11 cellular contexts compared by ENCODE assay signal in the genomic region with DNA sequence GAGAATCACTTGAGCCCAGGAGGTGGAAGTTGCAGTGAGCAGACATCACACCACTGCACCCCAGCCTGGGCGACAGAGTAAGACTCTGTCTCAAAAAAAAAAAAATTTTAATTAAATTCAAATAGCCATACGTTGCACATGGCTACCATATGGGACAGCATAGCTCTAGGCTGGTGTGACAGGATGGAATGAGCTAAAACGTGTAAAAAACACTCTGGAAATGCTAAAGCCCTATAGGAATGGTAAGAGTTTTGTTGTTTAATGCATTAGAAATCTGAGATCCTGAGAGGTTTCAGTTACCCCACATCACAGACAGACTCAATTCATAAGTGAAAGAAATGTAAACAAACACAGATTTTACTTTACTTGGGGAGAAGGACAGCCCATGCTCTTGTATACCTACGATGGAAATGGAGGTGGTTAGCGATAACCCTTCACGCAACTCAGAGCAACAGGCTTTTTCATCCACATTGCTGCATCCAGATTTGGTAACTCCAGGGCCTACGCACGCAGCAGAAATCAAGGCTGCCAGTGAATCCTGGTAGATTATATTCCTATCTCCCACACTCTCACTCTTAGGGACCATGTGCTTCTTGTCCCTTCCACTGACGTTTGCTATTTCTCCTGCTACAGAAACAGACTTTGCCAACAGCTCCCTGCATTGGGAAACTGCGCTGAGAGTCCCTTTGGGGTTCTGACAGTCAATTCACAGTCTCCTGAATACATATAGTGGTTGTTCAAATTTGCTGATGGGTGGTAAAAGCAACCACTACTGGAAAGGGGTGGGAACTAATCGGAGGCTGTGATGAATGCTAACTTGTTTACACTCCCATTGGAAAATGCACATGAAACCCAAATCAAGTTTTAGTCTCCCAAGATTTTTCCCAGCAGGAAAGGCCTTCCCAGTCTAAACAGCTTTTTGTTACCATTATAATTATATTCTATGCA. TPM values are rescaled to one million over a fixed set of nuclear protein-coding genes. Genes with fewer than 3 reads are reported as not detected.
DNase-seq lines count a peak whose midpoint lies in the region; ATAC-seq and TF ChIP-seq lines count a peak whose summit lies in the region.
"Had no signal": no experiment of that assay in that cellular context is flagged by ENCODE, and none has a peak within 500 bp of the region (broad histone marks: within the 10 kb centered on the region; RNA-seq: fewer than 3 reads in every experiment).

No MANE protein-coding gene starts in this region.

- no peak overlapping the region for H3K27ac Mint-ChIP-seq in activated CD8-positive, alpha-beta T cell treated with anti-CD3 and anti-CD28 coated beads, Interleukin-2, amount 10 ng/mL, durations not matched to agents 7 days and 5 days
- H3K27ac Mint-ChIP-seq: activated naive CD4-positive, alpha-beta T cell treated with anti-CD3 and anti-CD28 coated beads, Interleukin-2, amount 50 U/mL, for 72 hours had no signal

- no peaks in the 10 kb centered on the region for H3K9me3 ChIP-seq in DND-41 (ENCODE audit: insufficient read depth, low read length, severe bottlenecking)
- no peaks in the 10 kb centered on the region for H3K9me3 ChIP-seq in WERI-Rb-1 (ENCODE audit: severe bottlenecking)
- no peaks in the 10 kb centered on the region for H3K9me3 ChIP-seq in right cardiac atrium (ENCODE audit: control insufficient read depth, low read length)
- H3K9me3 ChIP-seq in sigmoid colon, result no peaks in the 10 kb centered on the region

- TF ChIP-seq CTCF in DND-41 (IDR thresholded peaks at IDR 0.05; ENCODE audit: borderline replicate concordance, extremely low read depth, low read length, poor library complexity, severe bottlenecking) (no peak), WERI-Rb-1 (IDR thresholded peaks at IDR 0.05; ENCODE audit: low read depth, low read length) (no peak), sigmoid colon (IDR thresholded peaks at IDR 0.05) (no peak)

- peaks cover 39% of the 10 kb centered on the region for H3K4me1 Mint-ChIP-seq in activated CD8-positive, alpha-beta T cell treated with anti-CD3 and anti-CD28 coated beads, Interleukin-2, amount 10 ng/mL, durations not matched to agents 7 days and 5 days (ENCODE audit: low read depth)

- no peak for TF ChIP-seq EP300 in sigmoid colon (IDR thresholded peaks at IDR 0.05)

- 0 out of 2 replicates have a peak overlapping the region, but pooled peaks have one; percentile 1 for H3K4me2 ChIP-seq in DND-41 (ENCODE audit: insufficient read depth, low read length)

- H3K9ac ChIP-seq in DND-41 (ENCODE audit: low read depth, low read length), result no peak overlapping the region

- H3K36me3 Mint-ChIP-seq in activated CD8-positive, alpha-beta T cell treated with anti-CD3 and anti-CD28 coated beads, Interleukin-2, amount 10 ng/mL, durations not matched to agents 7 days and 5 days (ENCODE audit: low read depth), result peaks cover 31% of the 10 kb centered on the region

- H4K20me1 ChIP-seq in DND-41 (ENCODE audit: insufficient read depth, low read length), result no peaks in the 10 kb centered on the region

- peak overlapping the region; percentile 38 for H3K27ac ChIP-seq in DND-41 (ENCODE audit: low read length)
- peak overlapping the region; percentile 84 for H3K27ac ChIP-seq in WERI-Rb-1
- H3K27ac ChIP-seq in right cardiac atrium (ENCODE audit: low read length), result peak overlapping the region; percentile 42
- peak overlapping the region; percentile 77 to 82 (median 81) for H3K27ac ChIP-seq in sigmoid colon
- H3K27ac ChIP-seq: HL-60 had no signal

- peaks cover 11% of the 10 kb centered on the region for H3K27me3 ChIP-seq in DND-41 (ENCODE audit: insufficient read depth, low read length, poor library complexity)
- H3K27me3 ChIP-seq in WERI-Rb-1 (ENCODE audit: insufficient read depth, low read depth, severe bottlenecking), result no peaks in the 10 kb centered on the region
- H3K27me3 ChIP-seq in right cardiac atrium (ENCODE audit: control insufficient read depth, insufficient read depth), result no peaks in the 10 kb centered on the region
- no peaks in the 10 kb centered on the region for H3K27me3 ChIP-seq in sigmoid colon

- H3K4me1 ChIP-seq in DND-41 (ENCODE audit: insufficient read depth, low read length), result peaks cover 90% of the 10 kb centered on the region
- peaks cover 14% of the 10 kb centered on the region for H3K4me1 ChIP-seq in right cardiac atrium (ENCODE audit: control insufficient read depth, insufficient read depth, low read length)
- peaks cover 0 to 43% (median 23%) of the 10 kb centered on the region in 4 donors for H3K4me1 ChIP-seq in sigmoid colon

- peaks cover 19% of the 10 kb centered on the region for H3K27me3 Mint-ChIP-seq in activated CD8-positive, alpha-beta T cell treated with anti-CD3 and anti-CD28 coated beads, Interleukin-2, amount 10 ng/mL, durations not matched to agents 7 days and 5 days (ENCODE audit: low read depth)

- POLR2A ChIA-PET in activated CD8-positive, alpha-beta T cell treated with anti-CD3 and anti-CD28 coated beads, Interleukin-2, amount 10 ng/mL, durations not matched to agents 7 days and 5 days (lab: Charles Lee), result interaction anchor here (1.2 kb wide), 2 partner anchors 29 to 231 kb away, joined by 4 to 5 read pairs; a partner anchor contains a TSS

- H3K9me3 Mint-ChIP-seq in activated CD8-positive, alpha-beta T cell treated with anti-CD3 and anti-CD28 coated beads, Interleukin-2, amount 10 ng/mL, durations not matched to agents 7 days and 5 days (ENCODE audit: insufficient read depth), result no peaks in the 10 kb centered on the region
- H3K9me3 Mint-ChIP-seq: activated naive CD4-positive, alpha-beta T cell treated with anti-CD3 and anti-CD28 coated beads, Interleukin-2, amount 50 U/mL, for 72 hours had no signal

- intact Hi-C loops in right cardiac atrium (cut with DNase I) (loop anchor here (5.0 to 10.0 kb wide), 3 partner anchors 55 to 65 kb away; no protein-coding TSS in a partner anchor), sigmoid colon (cut with DNase I) (loop anchor here (5.0 kb wide), 3 partner anchors 37 to 122 kb away; a partner anchor contains a TSS)

- peaks cover 55% of the 10 kb centered on the region for H3K79me2 ChIP-seq in DND-41 (ENCODE audit: insufficient read depth, low read length)

- no peak overlapping the region for H2AFZ ChIP-seq in DND-41 (ENCODE audit: low read depth, low read length)

- H3K4me3 ChIP-seq in DND-41 (ENCODE audit: low read depth in 1 of 2, low read length in 2 of 2), result no peak overlapping the region
- no peak overlapping the region for H3K4me3 ChIP-seq in WERI-Rb-1 (ENCODE audit: low read depth, low read length)
- H3K4me3 ChIP-seq in right cardiac atrium (ENCODE audit: low read length), result no peak overlapping the region
- H3K4me3 ChIP-seq in sigmoid colon, result no peak overlapping the region

- ATAC-seq in DND-41 (ENCODE audit: insufficient read depth, low read depth) (no peak), right cardiac atrium (peak; percentile 4 to 9)
- no peak for ATAC-seq in activated CD8-positive, alpha-beta T cell treated with anti-CD3 and anti-CD28 coated beads, Interleukin-2, amount 10 ng/mL, durations not matched to agents 7 days and 5 days
- ATAC-seq: activated naive CD4-positive, alpha-beta T cell treated with anti-CD3 and anti-CD28 coated beads, Interleukin-2, amount 50 U/mL, for 72 hours had no signal

- DNase-seq in DND-41, result no peak
- no peak for DNase-seq in WERI-Rb-1
- peak in 2 of 3 donors; percentile 32 to 60 for DNase-seq in right cardiac atrium
- peak; percentile 85 for DNase-seq in sigmoid colon
- no peak for DNase-seq in germinal center (ENCODE audit: low spot score)
- DNase-seq in AG08396 (ENCODE audit: low spot score), result no peak
- no peak for DNase-seq in NCI-H82 treated with DMSO at 0.1 percent for 48 hours (lab: John Stamatoyannopoulos, UW; ENCODE audit: unreplicated experiment)
- DNase-seq in activated CD8-positive, alpha-beta T cell treated with anti-CD3 and anti-CD28 coated beads, Interleukin-2, amount 10 ng/mL, durations not matched to agents 7 days and 5 days, result no peak
- DNase-seq: effector memory CD4-positive, alpha-beta T cell had no signal

- no peak overlapping the region for H3K4me3 Mint-ChIP-seq in activated CD8-positive, alpha-beta T cell treated with anti-CD3 and anti-CD28 coated beads, Interleukin-2, amount 10 ng/mL, durations not matched to agents 7 days and 5 days

- H3K36me3 ChIP-seq in DND-41 (ENCODE audit: insufficient read depth, low read length) (peaks cover 26% of the 10 kb centered on the region), WERI-Rb-1 (peaks cover 45% of the 10 kb centered on the region), sigmoid colon (no peaks in the 10 kb centered on the region)

- CTCF ChIA-PET in activated CD8-positive, alpha-beta T cell treated with anti-CD3 and anti-CD28 coated beads, Interleukin-2, amount 10 ng/mL, durations not matched to agents 7 days and 5 days (lab: Charles Lee), result interaction anchor here (0.6 to 10.6 kb wide), 8 partner anchors 9 to 76 kb away, joined by 3 to 168 read pairs (median 4); no protein-coding TSS in a partner anchor

- 62% methylated on average over 11 of the region's 11 CpGs for WGBS in right cardiac atrium
- WGBS in sigmoid colon, 2 donors, result 84% methylated on average over 11 of the region's 11 CpGs

- no peak for TF ChIP-seq POLR2A in sigmoid colon (IDR thresholded peaks at IDR 0.05)

RNA-seq across cellular contexts. Expression of a gene that starts 3.1 kb away (rescaled TPM):
- total RNA-seq in right cardiac atrium (10 to 100 TPM; 13.6 to 26.6 (median 15.7) TPM), sigmoid colon (10 to 100 TPM; 25.1 to 40.4 (median 31.9) TPM)
- polyA plus RNA-seq in right cardiac atrium (12.9 TPM), sigmoid colon (10 to 100 TPM in 2 of 3 donors, 1 to 10 TPM in 1; 5.5 to 31.2 (median 21.6) TPM)
- total RNA-seq in activated CD8-positive, alpha-beta T cell treated with anti-CD3 and anti-CD28 coated beads, Interleukin-2, amount 10 ng/mL, durations not matched to agents 7 days and 5 days, result 10 to 100 TPM; 12.6 to 15.0 TPM

Comparison
In these comparisons a context has a peak if more than half of its experiments do, and no peak if none do; other contexts are left out.
1. ATAC-seq: peak in right cardiac atrium (2 of 2); none in DND-41 (single experiment) and activated CD8-positive, alpha-beta T cell treated with anti-CD3 and anti-CD28 coated beads, Interleukin-2, amount 10 ng/mL, durations not matched to agents 7 days and 5 days (single experiment).
2. DNase-seq: peak in right cardiac atrium (2 of 3) and sigmoid colon (single experiment); none in DND-41 (single experiment), WERI-Rb-1 (single experiment), germinal center (single experiment), AG08396 (single experiment), NCI-H82 treated with DMSO at 0.1 percent for 48 hours (single experiment) and activated CD8-positive, alpha-beta T cell treated with anti-CD3 and anti-CD28 coated beads, Interleukin-2, amount 10 ng/mL, durations not matched to agents 7 days and 5 days (single experiment).
3. Peak in every context shown above with its lines, with median percentiles within 50 percentile points of each other: H3K27ac ChIP-seq.